20 cellular contexts compared by ENCODE assay signal in genomic region chr4:73692284-73692683, GRCh38. TPM values are rescaled to one million over a fixed set of nuclear protein-coding genes. Genes with fewer than 3 reads are reported as not detected.
DNase-seq lines count a peak whose midpoint lies in the region; ATAC-seq and TF ChIP-seq lines count a peak whose summit lies in the region.
"Had no signal": no experiment of that assay in that cellular context is flagged by ENCODE, and none has a peak within 500 bp of the region (broad histone marks: within the 10 kb centered on the region; RNA-seq: fewer than 3 reads in every experiment).

No MANE protein-coding gene starts in this region.

- TF ChIP-seq POLR2A in prostate gland (IDR thresholded peaks at IDR 0.05), result no peak

- no peaks in the 10 kb centered on the region for H3K9me3 Mint-ChIP-seq in Caco-2 (ENCODE audit: unreplicated experiment)

- no peaks in the 10 kb centered on the region for H3K27me3 Mint-ChIP-seq in Caco-2 (ENCODE audit: insufficient read depth, unreplicated experiment)
- H3K27me3 Mint-ChIP-seq: B cell; CD4-positive, CD25-positive, alpha-beta regulatory T cell had no signal

- CTCF ChIA-PET in Caco-2 (lab: Charles Lee), result no interaction called here

- no peak overlapping the region for H3K27ac Mint-ChIP-seq in Caco-2 (ENCODE audit: unreplicated experiment)
- H3K27ac Mint-ChIP-seq: B cell; CD4-positive, CD25-positive, alpha-beta regulatory T cell had no signal

- TF ChIP-seq CTCF in prostate gland (IDR thresholded peaks at IDR 0.05) (no peak), Caco-2 (IDR thresholded peaks at IDR 0.05; ENCODE audit: insufficient read depth in 1 of 2, low read depth in 1 of 2, low read length in 1 of 2, severe bottlenecking in 1 of 2, unreplicated experiment in 1 of 2) (no peak)

- BruUV-seq in Caco-2 (replicated peaks; lab: Mats Ljungman, UMichigan), result no TSS peak

- DNase-seq in DMS53 (lab: John Stamatoyannopoulos, UW) (peak; percentile 60), DMS53 treated with DMSO at 0.1 percent for 48 hours (lab: John Stamatoyannopoulos, UW; ENCODE audit: unreplicated experiment) (no peak), M059J (ENCODE audit: low read depth) (peak; percentile 26), amniotic epithelial cell (ENCODE audit: low read depth) (peak; percentile 68), prostate gland (ENCODE audit: low spot score) (peak; percentile 28), left ventricle myocardium superior (no peak), Caco-2 (no peak), cortex of kidney (lab: John Stamatoyannopoulos, UW) (no peak)
- DNase-seq: CD4-positive, CD25-positive, alpha-beta regulatory T cell; COR-L47; MM.1S; NCI-H1092 treated with DMSO at 0.1 percent for 48 hours; NCI-H2107; NCI-H524; NCI-H82; SJCRH30 had no signal

- no peak overlapping the region for H3K27ac ChIP-seq in prostate gland
- H3K27ac ChIP-seq: 22Rv1, RWPE1, SJCRH30 had no signal

- no peak overlapping the region for H3K4me3 Mint-ChIP-seq in Caco-2 (ENCODE audit: unreplicated experiment)
- H3K4me3 Mint-ChIP-seq: B cell; CD4-positive, CD25-positive, alpha-beta regulatory T cell had no signal

- no peaks in the 10 kb centered on the region for H3K4me1 Mint-ChIP-seq in Caco-2 (ENCODE audit: low read depth, unreplicated experiment)
- H3K4me1 Mint-ChIP-seq: B cell; CD4-positive, CD25-positive, alpha-beta regulatory T cell had no signal

- no peaks in the 10 kb centered on the region for H3K27me3 ChIP-seq in prostate gland (replicated peaks; ENCODE audit: insufficient read depth)
- no peaks in the 10 kb centered on the region for H3K27me3 ChIP-seq in Caco-2 (replicated peaks; ENCODE audit: control insufficient read depth, insufficient read depth, low read length)
- H3K27me3 ChIP-seq: SJCRH30 had no signal

- H3K4me3 ChIP-seq in prostate gland, result no peak overlapping the region
- no peak overlapping the region for H3K4me3 ChIP-seq in Caco-2 (ENCODE audit: low read depth, low read length)
- H3K4me3 ChIP-seq: SJCRH30 had no signal

- no peaks in the 10 kb centered on the region for H3K36me3 ChIP-seq in prostate gland
- no peaks in the 10 kb centered on the region for H3K36me3 ChIP-seq in Caco-2 (ENCODE audit: control insufficient read depth, insufficient read depth, low read length)
- H3K36me3 ChIP-seq: SJCRH30 had no signal

- no peaks in the 10 kb centered on the region for H3K4me1 ChIP-seq in prostate gland (replicated peaks)
- no peaks in the 10 kb centered on the region for H3K4me1 ChIP-seq in Caco-2

- H3K9me3 ChIP-seq in prostate gland (no peaks in the 10 kb centered on the region), Caco-2 (no peaks in the 10 kb centered on the region)
- H3K9me3 ChIP-seq: SJCRH30 had no signal

- WGBS in prostate gland, result 10% methylated on average over 1 of the region's 1 CpG

- POLR2A ChIA-PET in Caco-2 (lab: Charles Lee), result no interaction called here

- H3K36me3 Mint-ChIP-seq in Caco-2 (ENCODE audit: insufficient read depth, unreplicated experiment), result no peaks in the 10 kb centered on the region
- H3K36me3 Mint-ChIP-seq: CD4-positive, CD25-positive, alpha-beta regulatory T cell had no signal

- ATAC-seq in left ventricle myocardium superior, result no peak

- intact Hi-C loops in prostate gland (cut with DNase I), result no loop called here
- intact Hi-C loops in left ventricle myocardium superior (cut with micrococcal nuclease), result no loop called here
- intact Hi-C loops in Caco-2 (cut with micrococcal nuclease; ENCODE audit: unreplicated experiment), result no loop called here

RNA-seq across cellular contexts. Expression of gene CXCL8, which starts 48.1 kb away (rescaled TPM):
- total RNA-seq in M059J (2014; rRNA removed; shearing (Covaris generic)), result 33.1 and 33.9 TPM in 2 replicates
- total RNA-seq in prostate gland (10 to 100 TPM in 1 of 2 donors, not detected in 1; 15.2 TPM), left ventricle myocardium superior (1.2 TPM), Caco-2 (2022) (0.18 TPM in 1 of 2 replicates, not detected in the other)
- total RNA-seq: H1 had no signal

Comparison
In these comparisons a context has a peak if more than half of its experiments do, and no peak if none do; other contexts are left out.
1. DNase-seq: peak in DMS53 (single experiment), M059J (single experiment), amniotic epithelial cell (single experiment) and prostate gland (single experiment); none in DMS53 treated with DMSO at 0.1 percent for 48 hours (single experiment), left ventricle myocardium superior (single experiment), Caco-2 (0 of 2) and cortex of kidney (single experiment).